Comparison of ENCODE assay signal across 6 cellular contexts in the genomic region with DNA sequence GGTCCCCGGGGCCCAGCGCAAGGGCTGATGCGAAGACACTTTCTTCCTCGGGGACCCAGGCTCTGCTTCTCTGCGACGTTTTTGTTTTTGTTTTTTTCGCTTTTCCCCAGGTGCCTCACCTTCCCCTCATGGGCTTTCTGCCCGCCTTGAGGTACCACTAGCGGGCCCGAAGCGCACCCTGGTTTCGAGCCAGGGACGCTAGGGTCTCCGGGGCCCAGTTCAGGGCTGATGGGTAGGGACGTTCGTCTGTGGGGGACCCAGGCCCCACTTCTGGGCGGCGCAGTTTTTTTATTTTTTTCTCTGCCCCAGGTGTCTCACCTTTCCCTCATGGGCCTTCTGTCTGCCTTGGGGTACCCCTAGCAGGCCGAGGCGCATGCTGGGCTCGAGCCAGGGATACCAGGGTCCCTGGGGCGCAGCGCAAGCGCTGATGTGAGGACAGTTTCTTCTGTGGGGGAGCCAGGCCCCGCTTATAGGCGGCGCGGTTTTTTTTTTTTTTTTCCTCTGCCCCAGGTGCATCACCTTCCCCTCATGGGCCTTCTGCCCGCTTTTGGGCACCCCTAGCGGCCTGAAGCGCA.
DNase-seq lines count a peak whose midpoint lies in the region; ATAC-seq and TF ChIP-seq lines count a peak whose summit lies in the region.
"Not testable (repeated sequence)": the region's sequence is repeated elsewhere in the genome, so short reads cannot be mapped to it uniquely, and the experiment has no call there.

No MANE protein-coding gene starts in this region.

- not testable (repeated sequence) for ATAC-seq in activated CD8-positive, alpha-beta memory T cell treated with anti-CD3 and anti-CD28 coated beads, Interleukin-2, amount 10 ng/mL, durations not matched to agents 7 days and 5 days; right lobe of liver

- not testable (repeated sequence) for H3K4me1 Mint-ChIP-seq in activated CD8-positive, alpha-beta memory T cell treated with anti-CD3 and anti-CD28 coated beads, Interleukin-2, amount 10 ng/mL, durations not matched to agents 7 days and 5 days

- H3K9me3 ChIP-seq in left ventricle myocardium inferior (replicated peaks); right lobe of liver: not testable (repeated sequence)

- TF ChIP-seq CTCF in GM06990 (IDR thresholded peaks at IDR 0.05; ENCODE audit: insufficient read depth, low read length, poor library complexity, severe bottlenecking); left ventricle myocardium inferior (IDR thresholded peaks at IDR 0.05; ENCODE audit: borderline replicate concordance); right lobe of liver (IDR thresholded peaks at IDR 0.05): not testable (repeated sequence)

- 56% methylated on average over 9 of the region's 31 CpGs for WGBS in right lobe of liver (ENCODE audit: insufficient coverage, low coverage, low lambda C conversion rate, missing lambda C conversion rate)

- intact Hi-C loops in left ventricle myocardium inferior (cut with micrococcal nuclease); right lobe of liver (cut with DNase I); posterior vena cava (cut with DNase I): not testable (repeated sequence)

- CTCF ChIA-PET in activated CD8-positive, alpha-beta memory T cell treated with anti-CD3 and anti-CD28 coated beads, Interleukin-2, amount 10 ng/mL, durations not matched to agents 7 days and 5 days (lab: Charles Lee): not testable (repeated sequence)

- not testable (repeated sequence) for TF ChIP-seq POLR2A in right lobe of liver (IDR thresholded peaks at IDR 0.05)

- not testable (repeated sequence) for H3K36me3 Mint-ChIP-seq in activated CD8-positive, alpha-beta memory T cell treated with anti-CD3 and anti-CD28 coated beads, Interleukin-2, amount 10 ng/mL, durations not matched to agents 7 days and 5 days

- H3K9me3 Mint-ChIP-seq in activated CD8-positive, alpha-beta memory T cell treated with anti-CD3 and anti-CD28 coated beads, Interleukin-2, amount 10 ng/mL, durations not matched to agents 7 days and 5 days (ENCODE audit: low read depth): not testable (repeated sequence)

- H3K4me1 ChIP-seq in left ventricle myocardium inferior, right lobe of liver: not testable (repeated sequence)

- H3K4me3 Mint-ChIP-seq in activated CD8-positive, alpha-beta memory T cell treated with anti-CD3 and anti-CD28 coated beads, Interleukin-2, amount 10 ng/mL, durations not matched to agents 7 days and 5 days: not testable (repeated sequence)

- not testable (repeated sequence) for H3K27ac Mint-ChIP-seq in activated CD8-positive, alpha-beta memory T cell treated with anti-CD3 and anti-CD28 coated beads, Interleukin-2, amount 10 ng/mL, durations not matched to agents 7 days and 5 days

- not testable (repeated sequence) for H3K36me3 ChIP-seq in GM06990 (ENCODE audit: control insufficient read depth, insufficient read depth, low read length); left ventricle myocardium inferior; right lobe of liver

- peak; percentile 1 for DNase-seq in GM06990 (ENCODE audit: extremely low read depth, insufficient read length)
- DNase-seq in activated CD8-positive, alpha-beta memory T cell treated with anti-CD3 and anti-CD28 coated beads, Interleukin-2, amount 10 ng/mL, durations not matched to agents 7 days and 5 days: peak; percentile 36
- DNase-seq in activated effector memory CD4-positive, alpha-beta T cell treated with anti-CD3 and anti-CD28 coated beads, Interleukin-2, amount 50 U/mL, for 16 hours: peak; percentile 61
- not testable (repeated sequence) for DNase-seq in left ventricle myocardium inferior, right lobe of liver
- DNase-seq in posterior vena cava (ENCODE audit: low spot score): peak; percentile 74

- not testable (repeated sequence) for H3K27me3 Mint-ChIP-seq in activated CD8-positive, alpha-beta memory T cell treated with anti-CD3 and anti-CD28 coated beads, Interleukin-2, amount 10 ng/mL, durations not matched to agents 7 days and 5 days

- not testable (repeated sequence) for H3K27ac ChIP-seq in left ventricle myocardium inferior (replicated peaks); right lobe of liver

- not testable (repeated sequence) for H3K4me3 ChIP-seq in GM06990 (replicated peaks; ENCODE audit: low read depth, low read length)
- H3K4me3 ChIP-seq in left ventricle myocardium inferior (peak overlapping the region; percentile 41), right lobe of liver (peak overlapping the region in 2 of 3 donors; percentile 13 to 16)

- H3K27me3 ChIP-seq in GM06990 (replicated peaks; ENCODE audit: control insufficient read depth, insufficient read depth, low read length); left ventricle myocardium inferior (ENCODE audit: low read depth); right lobe of liver: not testable (repeated sequence)
